30 cellular contexts compared by ENCODE assay signal in genomic region chr17:80432961-80433550, GRCh38. TPM values are rescaled to one million over a fixed set of nuclear protein-coding genes. Genes with fewer than 3 reads are reported as not detected.
"Had no signal": no experiment of that assay in that cellular context is flagged by ENCODE, and none has a peak within 500 bp of the region (broad histone marks: within the 10 kb centered on the region; RNA-seq: fewer than 3 reads in every experiment).

No MANE protein-coding gene starts in this region.

- DNase-seq: activated B cell treated with CpG ODN at 0.5 μM for 24 hours; activated CD8-positive, alpha-beta T cell treated with anti-CD3 and anti-CD28 coated beads, Interleukin-2, amount 10 ng/mL, durations not matched to agents 7 days and 5 days; activated effector memory CD4-positive, alpha-beta T cell treated with anti-CD3 and anti-CD28 coated beads, Interleukin-2, amount 50 U/mL, for 16 hours; activated naive CD4-positive, alpha-beta T cell treated with anti-CD3 and anti-CD28 coated beads for 36 hours; activated naive CD8-positive, alpha-beta T cell treated with anti-CD3 and anti-CD28 coated beads for 36 hours; activated T-cell treated with anti-CD3 and anti-CD28 coated beads, Interleukin-2, amount 50 U/mL, for 1 hour; adrenal gland; endodermal cell; foreskin keratinocyte; kidney glomerular epithelial cell; naive B cell; nephron progenitor cell; pancreas; retina; stimulated activated CD4-positive, alpha-beta T cell treated with anti-CD3 and anti-CD28 coated beads, Interleukin-15, amount 100 ng/mL, for 24 hours; stimulated activated CD4-positive, alpha-beta T cell treated with anti-CD3 and anti-CD28 coated beads, Interleukin-2, amount 100 ng/mL, for 24 hours; stimulated activated naive B cell treated with anti-CD40 and anti-IgM and Interleukin-4, amounts not matched to agents 10 μg/mL and 1 μg/mL and 100 μg/mL, for 72 hours; T-helper 2 cell; tibial artery; upper lobe of right lung had no signal

- H3K9me3 Mint-ChIP-seq: activated naive CD4-positive, alpha-beta T cell treated with anti-CD3 and anti-CD28 coated beads for 36 hours; activated naive CD8-positive, alpha-beta T cell treated with anti-CD3 and anti-CD28 coated beads for 36 hours; activated T-helper 1 cell treated with anti-CD3 and anti-CD28 coated beads, Interleukin-12 subunit alpha, Interleukin-12 subunit beta, Interleukin-2, Interleukin-4 antibody, amounts not matched to agents 30 ng/mL and 10 ng/mL and 1 ng/mL, durations not matched to agents 14 hours and 24 hours and 36 hours; dendritic cell treated with granulocyte-macrophage colony-stimulating factor and Interleukin-4, amounts not matched to agents 40 ng/mL and 50 ng/mL, for 4 days; endodermal cell; nephron progenitor cell had no signal

- H3K9me3 ChIP-seq: adrenal gland, body of pancreas, heart left ventricle, pancreas, prostate gland, suprapubic skin, tibial artery, upper lobe of right lung had no signal

- H3K27ac Mint-ChIP-seq: activated B cell treated with CpG ODN at 0.5 μM for 24 hours; activated CD8-positive, alpha-beta T cell treated with anti-CD3 and anti-CD28 coated beads, Interleukin-2, amount 10 ng/mL, durations not matched to agents 7 days and 5 days; activated naive CD4-positive, alpha-beta T cell treated with anti-CD3 and anti-CD28 coated beads for 36 hours; activated naive CD8-positive, alpha-beta T cell treated with anti-CD3 and anti-CD28 coated beads for 36 hours; activated T-helper 1 cell treated with anti-CD3 and anti-CD28 coated beads, Interleukin-12 subunit alpha, Interleukin-12 subunit beta, Interleukin-2, Interleukin-4 antibody, amounts not matched to agents 30 ng/mL and 10 ng/mL and 1 ng/mL, durations not matched to agents 14 hours and 24 hours and 36 hours; dendritic cell treated with granulocyte-macrophage colony-stimulating factor and Interleukin-4, amounts not matched to agents 40 ng/mL and 50 ng/mL, for 4 days; endodermal cell; naive B cell; nephron progenitor cell; stimulated activated naive B cell treated with anti-CD40 and anti-IgM and Interleukin-4, amounts not matched to agents 10 μg/mL and 1 μg/mL and 100 μg/mL, for 72 hours had no signal

- H3K27me3 ChIP-seq: adrenal gland, body of pancreas, cardiac muscle cell, heart left ventricle, pancreas, suprapubic skin, tibial artery, upper lobe of right lung had no signal

- H3K27ac ChIP-seq: adrenal gland, body of pancreas, cardiac muscle cell, foreskin keratinocyte, heart left ventricle, pancreas, prostate gland, suprapubic skin, tibial artery, upper lobe of right lung had no signal

- ATAC-seq: activated CD8-positive, alpha-beta T cell treated with anti-CD3 and anti-CD28 coated beads, Interleukin-2, amount 10 ng/mL, durations not matched to agents 7 days and 5 days; body of pancreas; esophagus mucosa; foreskin keratinocyte; left lobe of liver; stimulated activated naive B cell treated with anti-CD40 and anti-IgM and Interleukin-4, amounts not matched to agents 10 μg/mL and 1 μg/mL and 100 μg/mL, for 72 hours; upper lobe of right lung had no signal

- H3K4me1 ChIP-seq: foreskin keratinocyte, heart left ventricle, pancreas, prostate gland, suprapubic skin, tibial artery, upper lobe of right lung had no signal

- H3K4me3 Mint-ChIP-seq: activated B cell treated with CpG ODN at 0.5 μM for 24 hours; activated CD8-positive, alpha-beta T cell treated with anti-CD3 and anti-CD28 coated beads, Interleukin-2, amount 10 ng/mL, durations not matched to agents 7 days and 5 days; activated naive CD4-positive, alpha-beta T cell treated with anti-CD3 and anti-CD28 coated beads for 36 hours; activated naive CD8-positive, alpha-beta T cell treated with anti-CD3 and anti-CD28 coated beads for 36 hours; activated T-helper 1 cell treated with anti-CD3 and anti-CD28 coated beads, Interleukin-12 subunit alpha, Interleukin-12 subunit beta, Interleukin-2, Interleukin-4 antibody, amounts not matched to agents 30 ng/mL and 10 ng/mL and 1 ng/mL, durations not matched to agents 14 hours and 24 hours and 36 hours; dendritic cell treated with granulocyte-macrophage colony-stimulating factor and Interleukin-4, amounts not matched to agents 40 ng/mL and 50 ng/mL, for 4 days; endodermal cell; naive B cell; nephron progenitor cell; stimulated activated naive B cell treated with anti-CD40 and anti-IgM and Interleukin-4, amounts not matched to agents 10 μg/mL and 1 μg/mL and 100 μg/mL, for 72 hours had no signal

- H3K36me3 ChIP-seq: adrenal gland, cardiac muscle cell, pancreas, prostate gland, upper lobe of right lung had no signal

- H3K27me3 Mint-ChIP-seq: activated B cell treated with CpG ODN at 0.5 μM for 24 hours; activated naive CD8-positive, alpha-beta T cell treated with anti-CD3 and anti-CD28 coated beads for 36 hours; dendritic cell treated with granulocyte-macrophage colony-stimulating factor and Interleukin-4, amounts not matched to agents 40 ng/mL and 50 ng/mL, for 4 days; naive B cell; stimulated activated naive B cell treated with anti-CD40 and anti-IgM and Interleukin-4, amounts not matched to agents 10 μg/mL and 1 μg/mL and 100 μg/mL, for 72 hours had no signal

- H3K4me2 ChIP-seq: smooth muscle cell had no signal

- H3K4me3 ChIP-seq: adrenal gland, body of pancreas, cardiac muscle cell, heart left ventricle, pancreas, prostate gland, smooth muscle cell, suprapubic skin, tibial artery, upper lobe of right lung had no signal

- H3K4me1 Mint-ChIP-seq: activated B cell treated with CpG ODN at 0.5 μM for 24 hours; activated naive CD8-positive, alpha-beta T cell treated with anti-CD3 and anti-CD28 coated beads for 36 hours; endodermal cell; nephron progenitor cell; stimulated activated naive B cell treated with anti-CD40 and anti-IgM and Interleukin-4, amounts not matched to agents 10 μg/mL and 1 μg/mL and 100 μg/mL, for 72 hours had no signal

- H3K36me3 Mint-ChIP-seq: activated naive CD8-positive, alpha-beta T cell treated with anti-CD3 and anti-CD28 coated beads for 36 hours; naive B cell had no signal

RNA-seq across cellular contexts. Expression of gene NPTX1, which starts 43.4 kb away (rescaled TPM):
- total RNA-seq: cardiac muscle cell, esophagus mucosa had no signal
- polyA plus RNA-seq: cardiac muscle cell, foreskin keratinocyte had no signal
